In the genomic region with DNA sequence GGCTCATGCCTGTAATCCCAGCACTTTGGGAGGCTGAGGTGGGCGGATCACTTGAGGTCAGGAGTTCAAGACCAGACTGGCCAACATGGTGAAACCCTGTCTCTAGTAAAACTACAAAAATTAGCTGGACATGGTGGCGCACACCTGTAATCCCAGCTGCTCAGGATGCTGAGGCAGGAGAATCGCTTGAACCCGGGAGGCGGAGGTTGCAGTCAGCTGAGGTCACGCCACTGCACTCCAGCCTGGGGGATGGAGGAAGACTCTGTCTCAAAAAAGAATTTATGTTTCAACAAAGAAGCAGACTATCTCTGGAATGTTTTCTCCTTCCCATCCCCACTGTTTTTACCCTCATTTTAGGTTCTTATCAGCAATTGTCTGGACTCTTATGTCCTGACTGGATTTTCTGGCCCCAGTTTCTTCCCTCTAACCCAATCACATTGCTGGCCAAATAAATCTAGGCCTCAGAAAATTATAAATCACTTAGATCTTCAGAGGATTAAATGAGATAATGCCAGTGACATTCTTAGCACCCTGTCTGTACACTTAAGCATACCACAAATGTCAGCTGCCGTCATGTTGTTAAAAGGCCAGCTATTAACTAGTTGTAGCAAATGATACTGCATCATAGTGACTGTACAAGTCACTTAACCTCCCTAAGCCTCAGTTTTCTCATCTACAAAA, we compare ENCODE assay signal across 1 cellular context.
TF ChIP-seq lines count a peak whose summit lies in the region.

No MANE protein-coding gene starts in this region.

TF ChIP-seq in SK-N-SH, 30 proteins besides CTCF, POLR2A, EP300 and RAD21 (continued from another document):
- TF ChIP-seq, protein P1, sequence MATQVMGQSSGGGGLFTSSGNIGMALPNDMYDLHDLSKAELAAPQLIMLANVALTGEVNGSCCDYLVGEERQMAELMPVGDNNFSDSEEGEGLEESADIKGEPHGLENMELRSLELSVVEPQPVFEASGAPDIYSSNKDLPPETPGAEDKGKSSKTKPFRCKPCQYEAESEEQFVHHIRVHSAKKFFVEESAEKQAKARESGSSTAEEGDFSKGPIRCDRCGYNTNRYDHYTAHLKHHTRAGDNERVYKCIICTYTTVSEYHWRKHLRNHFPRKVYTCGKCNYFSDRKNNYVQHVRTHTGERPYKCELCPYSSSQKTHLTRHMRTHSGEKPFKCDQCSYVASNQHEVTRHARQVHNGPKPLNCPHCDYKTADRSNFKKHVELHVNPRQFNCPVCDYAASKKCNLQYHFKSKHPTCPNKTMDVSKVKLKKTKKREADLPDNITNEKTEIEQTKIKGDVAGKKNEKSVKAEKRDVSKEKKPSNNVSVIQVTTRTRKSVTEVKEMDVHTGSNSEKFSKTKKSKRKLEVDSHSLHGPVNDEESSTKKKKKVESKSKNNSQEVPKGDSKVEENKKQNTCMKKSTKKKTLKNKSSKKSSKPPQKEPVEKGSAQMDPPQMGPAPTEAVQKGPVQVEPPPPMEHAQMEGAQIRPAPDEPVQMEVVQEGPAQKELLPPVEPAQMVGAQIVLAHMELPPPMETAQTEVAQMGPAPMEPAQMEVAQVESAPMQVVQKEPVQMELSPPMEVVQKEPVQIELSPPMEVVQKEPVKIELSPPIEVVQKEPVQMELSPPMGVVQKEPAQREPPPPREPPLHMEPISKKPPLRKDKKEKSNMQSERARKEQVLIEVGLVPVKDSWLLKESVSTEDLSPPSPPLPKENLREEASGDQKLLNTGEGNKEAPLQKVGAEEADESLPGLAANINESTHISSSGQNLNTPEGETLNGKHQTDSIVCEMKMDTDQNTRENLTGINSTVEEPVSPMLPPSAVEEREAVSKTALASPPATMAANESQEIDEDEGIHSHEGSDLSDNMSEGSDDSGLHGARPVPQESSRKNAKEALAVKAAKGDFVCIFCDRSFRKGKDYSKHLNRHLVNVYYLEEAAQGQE (IDR thresholded peaks at IDR 0.05; ENCODE audit: low read depth, low read length), result no peak
- TF ChIP-seq, protein P2, sequence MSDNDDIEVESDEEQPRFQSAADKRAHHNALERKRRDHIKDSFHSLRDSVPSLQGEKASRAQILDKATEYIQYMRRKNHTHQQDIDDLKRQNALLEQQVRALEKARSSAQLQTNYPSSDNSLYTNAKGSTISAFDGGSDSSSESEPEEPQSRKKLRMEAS (IDR thresholded peaks at IDR 0.05; ENCODE audit: low read depth), result no peak
- TF ChIP-seq FOXJ3 (CRISPR knock-in tag; IDR thresholded peaks at IDR 0.05), result no peak
- no peak for TF ChIP-seq SIN3A (IDR thresholded peaks at IDR 0.05; ENCODE audit: borderline replicate concordance, low read depth, low read length)
- no peak for TF ChIP-seq ELF1 (IDR thresholded peaks at IDR 0.05)
